In the genomic region with DNA sequence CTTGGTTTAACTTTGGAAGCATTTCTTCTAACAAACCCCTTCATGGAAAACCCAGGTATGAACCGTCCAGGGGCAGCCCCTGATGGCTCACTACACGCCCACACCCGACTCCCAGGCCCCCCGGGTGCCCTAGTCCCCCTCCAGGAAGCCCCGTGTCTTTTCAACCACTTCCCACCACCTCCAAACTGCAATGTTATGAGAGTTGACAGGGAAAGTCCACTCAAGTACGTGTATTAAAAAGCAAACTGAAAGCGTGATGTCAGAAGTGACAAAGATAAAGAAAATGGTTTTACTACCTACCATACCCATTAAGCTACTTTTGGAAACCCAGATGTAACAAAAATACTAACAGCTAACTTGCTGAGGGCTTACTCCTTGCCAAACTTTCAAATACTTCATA, we compare ENCODE assay signal across 14 cellular contexts. TPM values are rescaled to one million over a fixed set of nuclear protein-coding genes. Genes with fewer than 3 reads are reported as not detected.
DNase-seq lines count a peak whose midpoint lies in the region; ATAC-seq and TF ChIP-seq lines count a peak whose summit lies in the region.
"Had no signal": no experiment of that assay in that cellular context is flagged by ENCODE, and none has a peak within 500 bp of the region (broad histone marks: within the 10 kb centered on the region; RNA-seq: fewer than 3 reads in every experiment).

No MANE protein-coding gene starts in this region.

- in situ Hi-C loops in GM13977 (cut with MboI; ENCODE audit: low pct_unique_long_range_greater_than_20kb, low sequenced_read_pairs, unreplicated experiment), result no loop called here

- no peak for TF ChIP-seq POLR2A in sigmoid colon (IDR thresholded peaks at IDR 0.05)

- no peak for TF ChIP-seq EP300 in sigmoid colon (IDR thresholded peaks at IDR 0.05)

- TF ChIP-seq CTCF in GM13977 (IDR thresholded peaks at IDR 0.05; ENCODE audit: extremely low read depth, insufficient read depth, missing control alignments) (no peak), LNCaP clone FGC (IDR thresholded peaks at IDR 0.05; ENCODE audit: control insufficient read depth, extremely low read depth, insufficient read depth) (no peak), sigmoid colon (IDR thresholded peaks at IDR 0.05) (no peak)

- no peaks in the 10 kb centered on the region for H3K36me3 ChIP-seq in sigmoid colon
- H3K36me3 ChIP-seq: cardiac muscle cell, tibial nerve had no signal

- H3K27me3 ChIP-seq in sigmoid colon, result no peaks in the 10 kb centered on the region
- H3K27me3 ChIP-seq: cardiac muscle cell, tibial nerve had no signal

- intact Hi-C loops in sigmoid colon (cut with DNase I), result no loop called here

- H3K4me1 ChIP-seq in sigmoid colon, result peaks cover 0 to 12% (median 0%) of the 10 kb centered on the region in 4 donors
- H3K4me1 ChIP-seq: tibial nerve had no signal

- 63 to 74% methylated on average over 7 of the region's 7 CpGs for WGBS in sigmoid colon, 2 donors

- H3K4me3 ChIP-seq in LNCaP clone FGC (ENCODE audit: low read depth, low read length) (peak overlapping the region; percentile 49), sigmoid colon (no peak overlapping the region)
- H3K4me3 ChIP-seq: cardiac muscle cell had no signal

- DNase-seq in GM13977 (ENCODE audit: low spot score) (peak; percentile 55), LNCaP clone FGC (ENCODE audit: low read depth) (no peak), sigmoid colon (no peak), DMS114 treated with DMSO at 0.1 percent for 48 hours (lab: John Stamatoyannopoulos, UW; ENCODE audit: unreplicated experiment) (no peak), NCI-H446 treated with DMSO at 0.1 percent for 48 hours (lab: John Stamatoyannopoulos, UW) (no peak)
- no peak for DNase-seq in stimulated activated CD4-positive, alpha-beta T cell treated with anti-CD3 and anti-CD28 coated beads, Interleukin-4, amount 100 ng/mL, for 4 hours
- DNase-seq: CD4-positive, CD25-positive, alpha-beta regulatory T cell; NCI-H1694 had no signal

- no peak overlapping the region for H3K27ac ChIP-seq in sigmoid colon
- H3K27ac ChIP-seq: cardiac muscle cell, tibial nerve had no signal

- peak; percentile 53 for ATAC-seq in GM19395 (IDR thresholded peaks at IDR 0.05; ENCODE audit: unreplicated experiment)
- peak; percentile 70 for ATAC-seq in HG02870 (IDR thresholded peaks at IDR 0.05; ENCODE audit: unreplicated experiment)

- no peaks in the 10 kb centered on the region for H3K9me3 ChIP-seq in sigmoid colon
- H3K9me3 ChIP-seq: tibial nerve had no signal

RNA-seq across cellular contexts. Expression of gene L3MBTL4, which starts 51.5 kb away (rescaled TPM):
- 1 to 10 TPM; 3.4 to 5.7 (median 4.4) TPM for total RNA-seq in sigmoid colon
- 1 to 10 TPM; 1.2 to 1.8 (median 1.4) TPM for polyA plus RNA-seq in sigmoid colon
- total RNA-seq: HT-29, OCI-LY7 had no signal
- polyA plus RNA-seq: CD4-positive, CD25-positive, alpha-beta regulatory T cell had no signal
